Comparison of ENCODE assay signal across 28 cellular contexts in genomic region chr9:124500028-124500795, GRCh38. TPM values are rescaled to one million over a fixed set of nuclear protein-coding genes. Genes with fewer than 3 reads are reported as not detected.
DNase-seq lines count a peak whose midpoint lies in the region; ATAC-seq and TF ChIP-seq lines count a peak whose summit lies in the region.
"Had no signal": no experiment of that assay in that cellular context is flagged by ENCODE, and none has a peak within 500 bp of the region (broad histone marks: within the 10 kb centered on the region; RNA-seq: fewer than 3 reads in every experiment).

No MANE protein-coding gene starts in this region.

- peaks cover 2% of the 10 kb centered on the region for H3K36me3 Mint-ChIP-seq in chondrocyte (ENCODE audit: low read depth)

- H3K27ac ChIP-seq in SK-N-SH (ENCODE audit: low read depth in 2 of 2, low read length in 1 of 2) (no peak overlapping the region), spleen (peak overlapping the region in 6 of 8 donors; percentile 41 to 89 (median 83))
- H3K27ac ChIP-seq: SJSA1 had no signal

- 78% methylated on average over 4 of the region's 40 CpGs for WGBS in SK-N-SH (ENCODE audit: low lambda C conversion rate)
- 90 to 91% methylated on average over 22 to 31 of the region's 40 CpGs for WGBS in lower leg skin, 2 donors
- 54 to 88% (median 82%) methylated on average over 24 to 40 of the region's 40 CpGs for WGBS in spleen, 5 donors

- no peaks in the 10 kb centered on the region for H3K79me2 ChIP-seq in SK-N-SH (ENCODE audit: insufficient read depth)

- intact Hi-C loops in lower leg skin (cut with DNase I; ENCODE audit: low total_unique reads) (no loop called here), spleen (cut with DNase I; ENCODE audit: low total_unique reads) (no loop called here)

- no peaks in the 10 kb centered on the region for H4K20me1 ChIP-seq in SK-N-SH (ENCODE audit: insufficient read depth)

- TF ChIP-seq POLR2A in lower leg skin (IDR thresholded peaks at IDR 0.05) (no peak), spleen (IDR thresholded peaks at IDR 0.05) (no peak)

- peaks cover 45% of the 10 kb centered on the region for H3K27me3 Mint-ChIP-seq in chondrocyte (ENCODE audit: low read depth)

- no peaks in the 10 kb centered on the region; a peak in 1 of 4 replicates for H3K4me1 ChIP-seq in SK-N-SH (ENCODE audit: control insufficient read depth in 1 of 2, insufficient read depth in 2 of 2, low read depth in 1 of 2, low read length in 1 of 2)
- peaks cover 0 to 94% (median 38%) of the 10 kb centered on the region in 6 donors for H3K4me1 ChIP-seq in spleen
- H3K4me1 ChIP-seq: BE2C, HAP-1 had no signal

- no peaks in the 10 kb centered on the region for H3F3A ChIP-seq in SK-N-SH (replicated peaks; ENCODE audit: insufficient read depth)

- H3K9me2 ChIP-seq in SK-N-SH, result no peaks in the 10 kb centered on the region

- no peak overlapping the region for H2AFZ ChIP-seq in SK-N-SH (ENCODE audit: low read depth)
- H2AFZ ChIP-seq: GM23338 had no signal

- POLR2A ChIA-PET in SK-N-SH (lab: Yijun Ruan, JAX), result no interaction called here

- TF ChIP-seq RAD21 in SK-N-SH (IDR thresholded peaks at IDR 0.05; ENCODE audit: low read length), result no peak

- H3K36me3 ChIP-seq in SK-N-SH (replicated peaks in 1 of 2; ENCODE audit: control insufficient read depth in 1 of 2, insufficient read depth in 2 of 2, low read length in 1 of 2) (no peaks in the 10 kb centered on the region), spleen (peaks cover 0 to 21% (median 0%) of the 10 kb centered on the region in 6 donors)
- H3K36me3 ChIP-seq: BE2C, HAP-1, SJSA1 had no signal

- peaks cover 5% of the 10 kb centered on the region for H3K4me1 Mint-ChIP-seq in chondrocyte (ENCODE audit: low read depth)

- H3K4me2 ChIP-seq in SK-N-SH, result no peak overlapping the region
- H3K4me2 ChIP-seq: GM23338 had no signal

- DNase-seq in SK-N-SH, result peak; percentile 14
- peak; percentile 86 for DNase-seq in chondrocyte (ENCODE audit: low spot score)
- no peak for DNase-seq in lower leg skin (ENCODE audit: low spot score in 2 of 2)
- DNase-seq in spleen, result peak; percentile 73
- DNase-seq in NCI-H187 (lab: John Stamatoyannopoulos, UW), result no peak
- DNase-seq in stimulated activated CD8-positive, alpha-beta memory T cell treated with anti-CD3 and anti-CD28 coated beads, Interleukin-4, amount 100 ng/mL, for 48 hours, result no peak
- DNase-seq: 8988T, ACHN, BE2C, DMS53, HFFc6, Kasumi-1, NCI-H1092 treated with DMSO at 0.1 percent for 48 hours, NCI-H1436, NCI-H187 treated with DMSO at 0.1 percent for 48 hours, NCI-H2171 treated with DMSO at 0.1 percent for 48 hours, NCI-H345, NCI-H510A treated with DMSO at 0.1 percent for 48 hours, PC-3 had no signal

- H3K9ac ChIP-seq in SK-N-SH, result no peak overlapping the region

- H3K4me3 ChIP-seq in SK-N-SH (ENCODE audit: low read depth in 2 of 2, low read length in 1 of 2) (no peak overlapping the region), lower leg skin (ENCODE audit: low read depth, poor library complexity, severe bottlenecking) (peak overlapping the region; percentile 3), spleen (peak overlapping the region in 7 of 8 donors; percentile 15 to 76 (median 20))
- H3K4me3 ChIP-seq: GM23338, HAP-1, K562, SJSA1 had no signal

- H3K27ac Mint-ChIP-seq in chondrocyte (ENCODE audit: unreplicated experiment), result no peak overlapping the region
- H3K27ac Mint-ChIP-seq: GM23338, HFFc6 had no signal

- no peak for ATAC-seq in SK-N-SH treated with all-trans-retinoic acid at 6 μM for 48 hours
- ATAC-seq: GM23338, K562, PC-3 had no signal

- H3K9me3 Mint-ChIP-seq in chondrocyte (ENCODE audit: low read depth), result no peaks in the 10 kb centered on the region
- H3K9me3 Mint-ChIP-seq: HFFc6 had no signal

- CTCF ChIA-PET in SK-N-SH (lab: Yijun Ruan, JAX), result interaction anchor here (1.2 to 4.1 kb wide), 3 partner anchors 12 to 51 kb away, joined by 4 to 19 read pairs (median 12); no protein-coding TSS in a partner anchor

- H3K4me3 Mint-ChIP-seq in chondrocyte (ENCODE audit: unreplicated experiment), result no peak overlapping the region
- H3K4me3 Mint-ChIP-seq: GM23338, HFFc6 had no signal

- H3K9me3 ChIP-seq in SK-N-SH, result no peaks in the 10 kb centered on the region
- no peaks in the 10 kb centered on the region for H3K9me3 ChIP-seq in spleen
- H3K9me3 ChIP-seq: BE2C, HAP-1, SJSA1 had no signal

- peaks cover 42% of the 10 kb centered on the region for H3K27me3 ChIP-seq in SK-N-SH (ENCODE audit: insufficient read depth)
- peaks cover 0 to 64% (median 26%) of the 10 kb centered on the region in 7 donors for H3K27me3 ChIP-seq in spleen (replicated peaks in 1 of 7)

- no peak for TF ChIP-seq CTCF in SK-N-SH (IDR thresholded peaks at IDR 0.05)
- no peak for TF ChIP-seq CTCF in chondrocyte (IDR thresholded peaks at IDR 0.05)
- TF ChIP-seq CTCF in lower leg skin (IDR thresholded peaks at IDR 0.05), result no peak
- no peak for TF ChIP-seq CTCF in spleen (IDR thresholded peaks at IDR 0.05 in 8 of 11, conservative IDR thresholded peaks at IDR 0.05 in 3 of 11)

- no peak for TF ChIP-seq EP300 in SK-N-SH (IDR thresholded peaks at IDR 0.05; ENCODE audit: borderline replicate concordance in 1 of 2, low read depth in 1 of 2, low read length in 1 of 2)

TF ChIP-seq in SK-N-SH, 30 proteins besides CTCF, POLR2A, EP300 and RAD21:
- TF ChIP-seq YY1 (IDR thresholded peaks at IDR 0.05; ENCODE audit: low read depth) (no peak), MAX (IDR thresholded peaks at IDR 0.05; ENCODE audit: low read depth) (no peak), FOXM1 (IDR thresholded peaks at IDR 0.05; ENCODE audit: low read depth) (no peak), FOXJ3 (CRISPR knock-in tag; IDR thresholded peaks at IDR 0.05) (no peak), FOSL2 (IDR thresholded peaks at IDR 0.05; ENCODE audit: borderline replicate concordance, low read depth) (no peak), MXI1 (IDR thresholded peaks at IDR 0.05; ENCODE audit: low read depth, low read length) (no peak)
- TF ChIP-seq, protein P1, sequence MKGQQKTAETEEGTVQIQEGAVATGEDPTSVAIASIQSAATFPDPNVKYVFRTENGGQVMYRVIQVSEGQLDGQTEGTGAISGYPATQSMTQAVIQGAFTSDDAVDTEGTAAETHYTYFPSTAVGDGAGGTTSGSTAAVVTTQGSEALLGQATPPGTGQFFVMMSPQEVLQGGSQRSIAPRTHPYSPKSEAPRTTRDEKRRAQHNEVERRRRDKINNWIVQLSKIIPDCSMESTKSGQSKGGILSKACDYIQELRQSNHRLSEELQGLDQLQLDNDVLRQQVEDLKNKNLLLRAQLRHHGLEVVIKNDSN (IDR thresholded peaks at IDR 0.05; ENCODE audit: borderline replicate concordance, low read depth), result no peak

TF ChIP-seq in SK-N-SH treated with all-trans-retinoic acid at 6 μM for 48 hours, 23 proteins besides CTCF, POLR2A, EP300 and RAD21:
- TF ChIP-seq ZFP30 (CRISPR knock-in tag; IDR thresholded peaks at IDR 0.05) (no peak), BACH2 (CRISPR knock-in tag; IDR thresholded peaks at IDR 0.05; ENCODE audit: borderline replicate concordance) (no peak), TOX (CRISPR knock-in tag; IDR thresholded peaks at IDR 0.05; ENCODE audit: borderline replicate concordance) (no peak), SNAI2 (CRISPR knock-in tag; IDR thresholded peaks at IDR 0.05) (no peak), ZNF8 (CRISPR knock-in tag; IDR thresholded peaks at IDR 0.05) (no peak)
- TF ChIP-seq, protein P2, sequence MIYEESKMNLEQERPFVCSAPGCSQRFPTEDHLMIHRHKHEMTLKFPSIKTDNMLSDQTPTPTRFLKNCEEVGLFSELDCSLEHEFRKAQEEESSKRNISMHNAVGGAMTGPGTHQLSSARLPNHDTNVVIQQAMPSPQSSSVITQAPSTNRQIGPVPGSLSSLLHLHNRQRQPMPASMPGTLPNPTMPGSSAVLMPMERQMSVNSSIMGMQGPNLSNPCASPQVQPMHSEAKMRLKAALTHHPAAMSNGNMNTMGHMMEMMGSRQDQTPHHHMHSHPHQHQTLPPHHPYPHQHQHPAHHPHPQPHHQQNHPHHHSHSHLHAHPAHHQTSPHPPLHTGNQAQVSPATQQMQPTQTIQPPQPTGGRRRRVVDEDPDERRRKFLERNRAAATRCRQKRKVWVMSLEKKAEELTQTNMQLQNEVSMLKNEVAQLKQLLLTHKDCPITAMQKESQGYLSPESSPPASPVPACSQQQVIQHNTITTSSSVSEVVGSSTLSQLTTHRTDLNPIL (CRISPR knock-in tag; IDR thresholded peaks at IDR 0.05; ENCODE audit: low read depth), result no peak

RNA-seq across cellular contexts. Expression of gene NR5A1, which starts 7.0 kb away (rescaled TPM):
- polyA plus RNA-seq in SK-N-SH (2012; rRNA removed), result not detected in 2 replicates
- polyA plus RNA-seq in SK-N-SH (2012; cell fraction: cytosol; rRNA removed), result not detected in 2 replicates
- polyA plus RNA-seq in SK-N-SH (2012; cell fraction: nucleus; rRNA removed), result 0.02 and 0.09 TPM in 2 replicates
- total RNA-seq in chondrocyte, result not detected in 3 replicates
- total RNA-seq in lower leg skin, result under 1 TPM in 2 of 4 donors, not detected in 2; 0.15 to 0.51 TPM
- 100 to 1,000 TPM; 127 to 378 (median 231) TPM for total RNA-seq in spleen
- polyA plus RNA-seq in spleen, result 100 to 1,000 TPM in 1 of 3 donors, 10 to 100 TPM in 2; 46.5 to 182 (median 65.0) TPM
- total RNA-seq: Daoy, HFFc6, HT1080, PC-3, SJSA1 had no signal
- polyA plus RNA-seq: GM23338 had no signal

RNA-seq across cellular contexts. Expression of gene ADGRD2, which starts 50.0 kb away (rescaled TPM):
- polyA plus RNA-seq in SK-N-SH (2012; rRNA removed) (0.05 and 0.10 TPM in 2 replicates), spleen (under 1 TPM in 1 of 3 donors, not detected in 2; 0.15 TPM)
- polyA plus RNA-seq in SK-N-SH (2012; cell fraction: cytosol; rRNA removed), result not detected in 2 replicates
- polyA plus RNA-seq in SK-N-SH (2012; cell fraction: nucleus; rRNA removed), result 0.11 and 0.31 TPM in 2 replicates
- total RNA-seq in chondrocyte (not detected in 3 replicates), lower leg skin (under 1 TPM in 3 of 4 donors, not detected in 1; 0.20 to 0.49 (median 0.36) TPM), spleen (under 1 TPM in 4 of 7 donors, not detected in 3; 0.18 to 0.50 (median 0.33) TPM)
- total RNA-seq: G401, HFFc6, HT1080, K562, M059J, PC-3, SJSA1 had no signal
- polyA plus RNA-seq: K562 had no signal

Comparison
In these comparisons a context has a peak if more than half of its experiments do, and no peak if none do; other contexts are left out.
1. DNase-seq: peak in SK-N-SH (single experiment), chondrocyte (single experiment) and spleen (single experiment); none in lower leg skin (0 of 2), NCI-H187 (0 of 2) and stimulated activated CD8-positive, alpha-beta memory T cell treated with anti-CD3 and anti-CD28 coated beads, Interleukin-4, amount 100 ng/mL, for 48 hours (single experiment).
2. H3K27ac ChIP-seq: peak in spleen (6 of 8); none in SK-N-SH (0 of 2).
3. H3K4me3 ChIP-seq: peak in lower leg skin (single experiment) and spleen (7 of 8); none in SK-N-SH (0 of 2).
4. RNA of gene NR5A1, which starts 7.0 kb away (total RNA-seq): 127 to 378 TPM in spleen; 0.15 to 0.51 TPM in lower leg skin and not detected in chondrocyte; every median in the first group is over 10 times any median in the second.